8 cellular contexts compared by ENCODE assay signal in the genomic region with DNA sequence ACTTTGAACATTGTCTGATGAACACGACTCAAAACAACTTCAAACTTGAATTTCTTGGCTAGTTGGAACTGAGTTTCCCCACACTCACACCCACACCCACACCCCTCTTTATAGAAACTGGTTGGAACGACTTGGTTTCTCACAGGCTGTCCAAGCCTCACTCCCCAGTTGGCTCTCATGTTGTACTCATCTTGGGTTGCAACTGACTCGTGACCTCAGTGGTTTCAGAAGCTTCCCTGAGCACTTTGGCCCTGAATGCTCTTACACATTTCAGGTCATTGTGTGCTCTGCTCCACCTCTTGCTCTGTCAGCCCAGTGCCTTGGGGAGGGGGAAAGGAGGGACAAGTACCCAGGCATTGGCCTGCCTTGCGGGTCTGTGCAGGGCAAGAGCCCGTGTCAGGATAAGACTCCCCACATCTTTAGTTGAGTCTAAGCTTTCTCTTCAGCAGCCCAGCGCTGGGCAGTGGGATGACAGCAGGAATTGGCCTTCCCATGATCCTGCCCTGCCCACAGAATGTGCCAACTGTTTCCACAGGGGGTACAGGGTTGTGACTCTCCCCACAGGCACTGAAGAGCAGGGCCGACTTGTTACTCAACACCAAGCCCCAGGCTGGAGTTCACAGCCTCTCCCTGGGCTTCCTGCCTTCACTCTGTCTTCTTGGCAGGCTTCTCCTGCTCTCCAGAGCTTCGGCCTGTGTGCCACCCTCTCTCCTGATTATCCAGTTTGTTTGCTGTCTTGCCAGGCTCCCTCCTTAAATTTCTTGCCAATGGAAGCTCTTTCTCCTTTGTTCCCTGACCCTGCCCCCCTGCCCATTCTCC.
DNase-seq lines count a peak whose midpoint lies in the region; ATAC-seq, FAIRE-seq and TF ChIP-seq lines count a peak whose summit lies in the region.

No MANE protein-coding gene starts in this region.

- peak; percentile 88 for ATAC-seq in activated CD4-positive, alpha-beta T cell treated with anti-CD3 and anti-CD28 coated beads for 36 hours
- ATAC-seq in pancreas = peak; percentile 73 to 82 (median 76)

- TF ChIP-seq CTCF in H1 (IDR thresholded peaks at IDR 0.05; ENCODE audit: control extremely low read depth in 1 of 3, insufficient read depth in 1 of 3, low read depth in 1 of 3, low read length in 3 of 3) (no peak), pancreas (IDR thresholded peaks at IDR 0.05) (no peak)

- intact Hi-C loops in activated CD4-positive, alpha-beta T cell treated with anti-CD3 and anti-CD28 coated beads for 36 hours (cut with DNase I, micrococcal nuclease) = no loop called here
- intact Hi-C loops in pancreas (cut with DNase I) = no loop called here

- peak overlapping the region; percentile 60; the same call in 1 of the 2 replicates for H3K18ac ChIP-seq in H1 (ENCODE audit: extremely low read depth, low read length)

- no peak for TF ChIP-seq RAD21 in H1 (IDR thresholded peaks at IDR 0.05 in 1 of 2, conservative IDR thresholded peaks at IDR 0.05 in 1 of 2; ENCODE audit: low read depth in 2 of 2, low read length in 2 of 2)

- H3K9me3 ChIP-seq in H1 (ENCODE audit: insufficient read depth in 2 of 2, low read depth in 1 of 2, low read length in 1 of 2) = no peaks in the 10 kb centered on the region
- H3K9me3 ChIP-seq in pancreas = no peaks in the 10 kb centered on the region

- no peaks in the 10 kb centered on the region for H3K79me2 ChIP-seq in H1 (ENCODE audit: control insufficient read depth in 1 of 2, insufficient read depth in 2 of 2, low read length in 2 of 2)

- H3K36me3 ChIP-seq in H1 (ENCODE audit: control insufficient read depth in 2 of 4, insufficient read depth in 4 of 4, low read length in 3 of 4) (no peaks in the 10 kb centered on the region), pancreas (no peaks in the 10 kb centered on the region)

- 0 out of 2 replicates have a peak overlapping the region, but pooled peaks have one; percentile 17 for H2AFZ ChIP-seq in H1 (ENCODE audit: low read length)

- peak; percentile 57 for DNase-seq in activated CD4-positive, alpha-beta T cell treated with anti-CD3 and anti-CD28 coated beads for 36 hours
- DNase-seq in activated CD4-positive, alpha-beta T cell treated with anti-CD3 and anti-CD28 coated beads, Interleukin-2, amount 50 U/mL, for 4 hours = no peak
- peak; percentile 67 for DNase-seq in MV-4-11 (lab: John Stamatoyannopoulos, UW)
- no peak for DNase-seq in H1 (ENCODE audit: low read depth in 1 of 2, low spot score in 2 of 2)
- DNase-seq in pancreas = peak in 1 of 6 donors; percentile 11
- DNase-seq in stimulated activated naive CD4-positive, alpha-beta T cell treated with Interleukin-2 at 50 U/mL for 16 hours (lab: John Stamatoyannopoulos, UW) = no peak
- DNase-seq in GM19239 (ENCODE audit: insufficient read length, low spot score) = no peak
- no peak for DNase-seq in stimulated activated naive CD4-positive, alpha-beta T cell (lab: John Stamatoyannopoulos, UW)

- H2BK120ac ChIP-seq in H1 (replicated peaks; ENCODE audit: low read depth, low read length) = no peak overlapping the region

- no peak overlapping the region for H2BK5ac ChIP-seq in H1 (ENCODE audit: low read depth, low read length)

- no peak overlapping the region for H3K9ac ChIP-seq in H1 (replicated peaks in 1 of 4; ENCODE audit: extremely low read depth in 1 of 4, low read depth in 3 of 4, low read length in 3 of 4)

- no peak for TF ChIP-seq POLR2A in H1 (IDR thresholded peaks at IDR 0.05; ENCODE audit: control extremely low read depth in 1 of 2, low read depth in 2 of 2, low read length in 2 of 2)

- no peaks in the 10 kb centered on the region for H3K27me3 Mint-ChIP-seq in activated CD4-positive, alpha-beta T cell treated with anti-CD3 and anti-CD28 coated beads for 36 hours

- H2BK12ac ChIP-seq in H1 (ENCODE audit: low read depth, low read length) = 0 out of 2 replicates have a peak overlapping the region, but pooled peaks have one; percentile 17

- H2AK5ac ChIP-seq in H1 (ENCODE audit: low read depth, low read length) = peak overlapping the region; percentile 65; the same call in 1 of the 2 replicates

- H3K27me3 ChIP-seq in H1 (replicated peaks in 1 of 4; ENCODE audit: control insufficient read depth in 3 of 4, extremely low read depth in 1 of 4, insufficient read depth in 3 of 4, low read length in 3 of 4) = no peaks in the 10 kb centered on the region; a peak in 1 of 7 replicates
- no peaks in the 10 kb centered on the region for H3K27me3 ChIP-seq in pancreas

- CTCF ChIA-PET in activated CD4-positive, alpha-beta T cell treated with anti-CD3 and anti-CD28 coated beads for 36 hours (lab: Charles Lee) = interaction anchor here (0.5 to 0.6 kb wide), 2 partner anchors 7 to 15 kb away, joined by 3 read pairs; no protein-coding TSS in a partner anchor
- CTCF ChIA-PET in H1 (lab: Charles Lee; ENCODE audit: partially characterized antibody) = interaction anchor here (0.7 kb wide), 1 partner anchor 137 kb away, joined by 3 read pairs; no protein-coding TSS in a partner anchor

- no peak overlapping the region for H3K23ac ChIP-seq in H1 (ENCODE audit: insufficient read length)

- H3K23me2 ChIP-seq in H1 (ENCODE audit: low read depth, low read length) = no peaks in the 10 kb centered on the region

- peak overlapping the region; percentile 81; the same call in 1 of the 2 replicates for H2BK15ac ChIP-seq in H1 (ENCODE audit: low read length)

- H3K36me3 Mint-ChIP-seq in activated CD4-positive, alpha-beta T cell treated with anti-CD3 and anti-CD28 coated beads for 36 hours (ENCODE audit: low read depth) = no peaks in the 10 kb centered on the region

- H4K20me1 ChIP-seq in H1 (replicated peaks in 1 of 2; ENCODE audit: control insufficient read depth in 1 of 2, insufficient read depth in 2 of 2, low read length in 2 of 2) = no peaks in the 10 kb centered on the region

- H4K8ac ChIP-seq in H1 (ENCODE audit: extremely low read depth, insufficient read depth, low read length) = no peak overlapping the region

- H4K91ac ChIP-seq in H1 (replicated peaks; ENCODE audit: insufficient read length, low read length) = no peak overlapping the region

- H3K56ac ChIP-seq in H1 (replicated peaks; ENCODE audit: insufficient read length, low read depth, low read length) = no peak overlapping the region

- no peaks in the 10 kb centered on the region for H3K79me1 ChIP-seq in H1 (ENCODE audit: low read depth, low read length)

- POLR2A ChIA-PET in activated CD4-positive, alpha-beta T cell treated with anti-CD3 and anti-CD28 coated beads for 36 hours (lab: Charles Lee) = interaction anchor here (0.6 kb wide), 1 partner anchor 1079 kb away, joined by 4 read pairs; no protein-coding TSS in a partner anchor
- POLR2A ChIA-PET in H1 (lab: Charles Lee; ENCODE audit: partially characterized antibody) = interaction anchor here (0.8 to 0.9 kb wide), 2 partner anchors 27 to 74 kb away, joined by 3 read pairs; no protein-coding TSS in a partner anchor

- H3K9me3 Mint-ChIP-seq in activated CD4-positive, alpha-beta T cell treated with anti-CD3 and anti-CD28 coated beads for 36 hours (ENCODE audit: low read depth) = no peaks in the 10 kb centered on the region

- no peak overlapping the region for H3K4me3 Mint-ChIP-seq in activated CD4-positive, alpha-beta T cell treated with anti-CD3 and anti-CD28 coated beads for 36 hours

- TF ChIP-seq EP300 in H1 (IDR thresholded peaks at IDR 0.05; ENCODE audit: borderline replicate concordance in 1 of 2, low read depth in 2 of 2, low read length in 2 of 2) = no peak

- FAIRE-seq in H1 (lab: Jason Lieb, UNC) (no peak), pancreas (lab: Jason Lieb, UNC) (no peak), GM19239 (lab: Jason Lieb, UNC) (no peak)

- H3K4me1 ChIP-seq in H1 (replicated peaks in 1 of 4; ENCODE audit: control insufficient read depth in 3 of 4, insufficient read depth in 4 of 4, low read length in 3 of 4) (peaks cover 0 to 5% (median 0%) of the 10 kb centered on the region in 4 experiments; a peak in 2 of 7 replicates), pancreas (no peaks in the 10 kb centered on the region)

- no peak overlapping the region for H3K4me2 ChIP-seq in H1 (ENCODE audit: insufficient read depth in 1 of 2, low read depth in 2 of 2, low read length in 2 of 2)

- H3K27ac Mint-ChIP-seq in activated CD4-positive, alpha-beta T cell treated with anti-CD3 and anti-CD28 coated beads for 36 hours = no peak overlapping the region

- no peak overlapping the region for H3K4ac ChIP-seq in H1 (replicated peaks; ENCODE audit: insufficient read length, low read depth, low read length)

- H3K4me1 Mint-ChIP-seq in activated CD4-positive, alpha-beta T cell treated with anti-CD3 and anti-CD28 coated beads for 36 hours = peaks cover 5% of the 10 kb centered on the region

- H2BK20ac ChIP-seq in H1 (ENCODE audit: low read length) = no peak overlapping the region

- no peak overlapping the region for H4K5ac ChIP-seq in H1 (ENCODE audit: insufficient read length, low read depth, low read length)

- no peak overlapping the region for H3K14ac ChIP-seq in H1 (ENCODE audit: insufficient read length)

- WGBS in H1 (ENCODE audit: extremely low coverage in 1 of 2, insufficient coverage in 1 of 2, insufficient read length in 1 of 2, insufficient replicate concordance in 2 of 2, low coverage in 1 of 2, low lambda C conversion rate in 2 of 2, missing lambda C conversion rate in 1 of 2), 2 experiments = 73% methylated on average over 6 of the region's 8 CpGs; no CpG with 5 or more reads in 1 of the 2 experiments
- 67 to 68% methylated on average over 8 of the region's 8 CpGs for WGBS in pancreas, 2 donors

- no peak overlapping the region for H3K27ac ChIP-seq in H1 (ENCODE audit: low read depth, low read length)
- no peak overlapping the region for H3K27ac ChIP-seq in pancreas

- H3K4me3 ChIP-seq in H1 (ENCODE audit: extremely low read depth in 1 of 4, insufficient read depth in 2 of 4, low read depth in 3 of 4, low read length in 4 of 4) (no peak overlapping the region), pancreas (no peak overlapping the region)

TF ChIP-seq in H1, 55 proteins besides CTCF, POLR2A, EP300 and RAD21 (continues in another document):
- no peak for TF ChIP-seq NANOG (IDR thresholded peaks at IDR 0.05; ENCODE audit: insufficient read depth, low read depth, low read length, poor library complexity, severe bottlenecking)
- no peak for TF ChIP-seq GTF2F1 (IDR thresholded peaks at IDR 0.05; ENCODE audit: borderline replicate concordance, low read depth, low read length)
- no peak for TF ChIP-seq BCL11A (IDR thresholded peaks at IDR 0.05; ENCODE audit: low read depth in 2 of 2, low read length in 2 of 2)
- TF ChIP-seq, protein P1, sequence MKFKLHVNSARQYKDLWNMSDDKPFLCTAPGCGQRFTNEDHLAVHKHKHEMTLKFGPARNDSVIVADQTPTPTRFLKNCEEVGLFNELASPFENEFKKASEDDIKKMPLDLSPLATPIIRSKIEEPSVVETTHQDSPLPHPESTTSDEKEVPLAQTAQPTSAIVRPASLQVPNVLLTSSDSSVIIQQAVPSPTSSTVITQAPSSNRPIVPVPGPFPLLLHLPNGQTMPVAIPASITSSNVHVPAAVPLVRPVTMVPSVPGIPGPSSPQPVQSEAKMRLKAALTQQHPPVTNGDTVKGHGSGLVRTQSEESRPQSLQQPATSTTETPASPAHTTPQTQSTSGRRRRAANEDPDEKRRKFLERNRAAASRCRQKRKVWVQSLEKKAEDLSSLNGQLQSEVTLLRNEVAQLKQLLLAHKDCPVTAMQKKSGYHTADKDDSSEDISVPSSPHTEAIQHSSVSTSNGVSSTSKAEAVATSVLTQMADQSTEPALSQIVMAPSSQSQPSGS (IDR thresholded peaks at IDR 0.05; ENCODE audit: low read length) = no peak

Comparison
In these comparisons a context has a peak if more than half of its experiments do, and no peak if none do; other contexts are left out.
1. DNase-seq: peak in activated CD4-positive, alpha-beta T cell treated with anti-CD3 and anti-CD28 coated beads for 36 hours (single experiment) and MV-4-11 (single experiment); none in activated CD4-positive, alpha-beta T cell treated with anti-CD3 and anti-CD28 coated beads, Interleukin-2, amount 50 U/mL, for 4 hours (0 of 2), H1 (0 of 2), stimulated activated naive CD4-positive, alpha-beta T cell treated with Interleukin-2 at 50 U/mL for 16 hours (single experiment), GM19239 (single experiment) and stimulated activated naive CD4-positive, alpha-beta T cell (0 of 6).